Comparison of ENCODE assay signal across 20 cellular contexts in genomic region chr11:7918141-7918540, GRCh38. TPM values are rescaled to one million over a fixed set of nuclear protein-coding genes. Genes with fewer than 3 reads are reported as not detected.
A peak's percentile ranks its signal among the peaks of the same experiment; 100 is the strongest.
DNase-seq lines count a peak whose midpoint lies in the region; ATAC-seq, FAIRE-seq and TF ChIP-seq lines count a peak whose summit lies in the region.
"Had no signal": no experiment of that assay in that cellular context is flagged by ENCODE, and none has a peak within 500 bp of the region (broad histone marks: within the 10 kb centered on the region; RNA-seq: fewer than 3 reads in every experiment).

No MANE protein-coding gene starts in this region.

- H2AFZ ChIP-seq in mammary epithelial cell (ENCODE audit: low read depth, low read length) (peak overlapping the region; percentile 20), PC-3 (ENCODE audit: low read length) (no peak overlapping the region), keratinocyte (ENCODE audit: control insufficient read depth, low read length) (peak overlapping the region; percentile 30)
- H2AFZ ChIP-seq: GM23248 had no signal

- POLR2A ChIA-PET in MCF 10A (lab: Yijun Ruan, JAX) (no interaction called here), PC-3 (lab: Charles Lee; ENCODE audit: unreplicated experiment) (no interaction called here)

- H3K27ac Mint-ChIP-seq in MCF 10A (ENCODE audit: low read depth, unreplicated experiment) = no peak overlapping the region
- H3K27ac Mint-ChIP-seq: CD4-positive, alpha-beta memory T cell had no signal

- H3K27me3 Mint-ChIP-seq in MCF 10A (ENCODE audit: insufficient read depth, unreplicated experiment) = no peaks in the 10 kb centered on the region

- H3K4me1 ChIP-seq in mammary epithelial cell (ENCODE audit: insufficient read depth, low read length) (peaks cover 7% of the 10 kb centered on the region), PC-3 (ENCODE audit: insufficient read depth, low read length) (peaks cover 7% of the 10 kb centered on the region), keratinocyte (ENCODE audit: control insufficient read depth, extremely low read depth, insufficient read depth, low read length) (peaks cover 2% of the 10 kb centered on the region)

- H3K9ac ChIP-seq in mammary epithelial cell (ENCODE audit: insufficient read depth, low read length) = no peak overlapping the region
- no peak overlapping the region for H3K9ac ChIP-seq in PC-3 (ENCODE audit: low read length)
- H3K9ac ChIP-seq in keratinocyte (ENCODE audit: control insufficient read depth, extremely low read depth, insufficient read depth, low read length) = no peak overlapping the region
- H3K9ac ChIP-seq: GM23248 had no signal

- no peaks in the 10 kb centered on the region for H3K4me1 Mint-ChIP-seq in MCF 10A (ENCODE audit: insufficient read depth, unreplicated experiment)
- H3K4me1 Mint-ChIP-seq: CD4-positive, alpha-beta memory T cell had no signal

- intact Hi-C loops in mammary epithelial cell (cut with micrococcal nuclease) = no loop called here
- intact Hi-C loops in MCF 10A (cut with micrococcal nuclease) = no loop called here
- intact Hi-C loops in PC-3 (cut with micrococcal nuclease) = no loop called here

- no peaks in the 10 kb centered on the region for H3K9me3 Mint-ChIP-seq in MCF 10A (ENCODE audit: unreplicated experiment)
- H3K9me3 Mint-ChIP-seq: CD4-positive, alpha-beta memory T cell had no signal

- H3K9me1 ChIP-seq in keratinocyte (ENCODE audit: control insufficient read depth, extremely low read depth, insufficient read depth, low read length) = no peaks in the 10 kb centered on the region

- no peaks in the 10 kb centered on the region for H3K36me3 Mint-ChIP-seq in MCF 10A (ENCODE audit: insufficient read depth, unreplicated experiment)
- H3K36me3 Mint-ChIP-seq: CD4-positive, alpha-beta memory T cell had no signal

- no peaks in the 10 kb centered on the region for H3K9me2 ChIP-seq in PC-3 (replicated peaks; ENCODE audit: low read length)

- 70% methylated on average over 2 of the region's 2 CpGs for WGBS in mammary epithelial cell (ENCODE audit: low coverage, missing lambda C conversion rate)

- H3K9me3 ChIP-seq in mammary epithelial cell (replicated peaks; ENCODE audit: insufficient read depth, low read length) = no peaks in the 10 kb centered on the region
- H3K9me3 ChIP-seq in PC-3 (ENCODE audit: low read length) = no peaks in the 10 kb centered on the region
- H3K9me3 ChIP-seq in keratinocyte (ENCODE audit: control insufficient read depth, low read depth, low read length) = no peaks in the 10 kb centered on the region

- H3K27me3 ChIP-seq in mammary epithelial cell (ENCODE audit: insufficient read depth, low read length) = no peaks in the 10 kb centered on the region
- no peaks in the 10 kb centered on the region for H3K27me3 ChIP-seq in PC-3 (ENCODE audit: low read length)
- no peaks in the 10 kb centered on the region for H3K27me3 ChIP-seq in keratinocyte (ENCODE audit: control insufficient read depth, extremely low read depth, insufficient read depth, low read length)

- dilution Hi-C loops in mammary epithelial cell (cut with HindIII; ENCODE audit: low sequenced_read_pairs) (no loop called here), keratinocyte (cut with MboI; ENCODE audit: extremely low pct_ligation_motif_present, low sequenced_read_pairs) (no loop called here)

- no peak for ATAC-seq in PC-3

- H3K4me3 ChIP-seq in mammary epithelial cell (replicated peaks in 1 of 3; ENCODE audit: insufficient read depth in 1 of 3, low read depth in 2 of 3, low read length in 3 of 3) (no peak overlapping the region), PC-3 (ENCODE audit: low read length) (no peak overlapping the region), keratinocyte (ENCODE audit: control insufficient read depth in 2 of 3, extremely low read depth in 1 of 3, insufficient read depth in 2 of 3, low read depth in 1 of 3, low read length in 3 of 3) (no peak overlapping the region)
- H3K4me3 ChIP-seq: GM23248 had no signal

- H3F3A ChIP-seq in PC-3 (ENCODE audit: low read length, unreplicated experiment) = no peaks in the 10 kb centered on the region

- no TSS peak for BruUV-seq in mammary epithelial cell (replicated peaks; lab: Mats Ljungman, UMichigan)
- no TSS peak for BruUV-seq in MCF 10A (replicated peaks; lab: Mats Ljungman, UMichigan)
- BruUV-seq in PC-3 (replicated peaks; lab: Mats Ljungman, UMichigan) = no TSS peak

- DNase-seq in mammary epithelial cell = no peak
- no peak for DNase-seq in MCF 10A (ENCODE audit: unreplicated experiment)
- peak; percentile 54 for DNase-seq in PC-3
- DNase-seq in dermis blood vessel endothelial cell = peak; percentile 5
- no peak for DNase-seq in keratinocyte (ENCODE audit: low read depth, low spot score)
- no peak for DNase-seq in activated CD4-positive, alpha-beta T cell treated with anti-CD3 and anti-CD28 coated beads, Interleukin-2, amount 50 U/mL, for 4 hours
- DNase-seq in DMS153 (lab: John Stamatoyannopoulos, UW) = no peak
- DNase-seq in cortex of kidney (lab: John Stamatoyannopoulos, UW) = no peak
- DNase-seq: C1 segment of cervical spinal cord; CD4-positive, alpha-beta memory T cell; COR-L47; DND-41; GM23248; H7; HCEC 1CT had no signal

- H4K20me1 ChIP-seq in mammary epithelial cell (ENCODE audit: insufficient read depth, low read length) (no peaks in the 10 kb centered on the region), PC-3 (ENCODE audit: low read length) (no peaks in the 10 kb centered on the region), keratinocyte (ENCODE audit: control insufficient read depth, extremely low read depth, insufficient read depth, low read length) (no peaks in the 10 kb centered on the region)

- no peak for TF ChIP-seq CTCF in mammary epithelial cell (conservative IDR thresholded peaks at IDR 0.05 in 1 of 2, IDR thresholded peaks at IDR 0.05 in 1 of 2; ENCODE audit: extremely low read depth in 1 of 2, insufficient read depth in 1 of 2, low read depth in 1 of 2, low read length in 2 of 2)
- no peak for TF ChIP-seq CTCF in MCF 10A (IDR thresholded peaks at IDR 0.05; ENCODE audit: unreplicated experiment)
- no peak for TF ChIP-seq CTCF in PC-3 (conservative IDR thresholded peaks at IDR 0.05; ENCODE audit: low read depth, low read length)
- no peak for TF ChIP-seq CTCF in keratinocyte (optimal IDR thresholded peaks at IDR 0.05 in 1 of 3, IDR thresholded peaks at IDR 0.05 in 1 of 3, conservative IDR thresholded peaks at IDR 0.05 in 1 of 3; ENCODE audit: extremely low read depth in 1 of 3, insufficient read depth in 2 of 3, low read length in 3 of 3)

- in situ Hi-C loops in mammary epithelial cell (cut with MboI; ENCODE audit: low sequenced_read_pairs in 2 of 2) = no loop called here

- H3K27ac ChIP-seq in mammary epithelial cell (ENCODE audit: insufficient read depth, low read depth, low read length) = no peak overlapping the region
- no peak overlapping the region for H3K27ac ChIP-seq in PC-3 (ENCODE audit: low read length)
- no peak overlapping the region for H3K27ac ChIP-seq in keratinocyte (ENCODE audit: control insufficient read depth, insufficient read depth, low read length)
- H3K27ac ChIP-seq: GM23248 had no signal

- no peaks in the 10 kb centered on the region for H3K36me3 ChIP-seq in mammary epithelial cell (ENCODE audit: insufficient read depth, low read length)
- H3K36me3 ChIP-seq in PC-3 (ENCODE audit: low read depth, low read length) = no peaks in the 10 kb centered on the region
- H3K36me3 ChIP-seq in keratinocyte (ENCODE audit: control insufficient read depth in 2 of 2, extremely low read depth in 1 of 2, insufficient read depth in 2 of 2, low read length in 2 of 2) = no peaks in the 10 kb centered on the region

- no peak overlapping the region for H3K4me2 ChIP-seq in mammary epithelial cell (ENCODE audit: insufficient read depth, low read depth, low read length)
- H3K4me2 ChIP-seq in PC-3 (ENCODE audit: low read length) = peak overlapping the region; percentile 17; the same call in 1 of the 2 replicates
- peak overlapping the region; percentile 16 for H3K4me2 ChIP-seq in keratinocyte (ENCODE audit: control insufficient read depth, extremely low read depth, insufficient read depth, low read depth, low read length)

- H3K4me3 Mint-ChIP-seq in MCF 10A (ENCODE audit: unreplicated experiment) = no peak overlapping the region
- H3K4me3 Mint-ChIP-seq: CD4-positive, alpha-beta memory T cell had no signal

- CTCF ChIA-PET in mammary epithelial cell (lab: Charles Lee; ENCODE audit: low non-redundant PET) (no interaction called here), MCF 10A (lab: Yijun Ruan, JAX) (no interaction called here), PC-3 (lab: Charles Lee) (no interaction called here)

- FAIRE-seq in keratinocyte (lab: Jason Lieb, UNC) = no peak
- FAIRE-seq: G401.6, GM12892, H1 had no signal

- no peaks in the 10 kb centered on the region for H3K79me2 ChIP-seq in mammary epithelial cell (ENCODE audit: insufficient read depth, low read length)
- no peaks in the 10 kb centered on the region for H3K79me2 ChIP-seq in PC-3 (ENCODE audit: low read length)
- no peaks in the 10 kb centered on the region for H3K79me2 ChIP-seq in keratinocyte (ENCODE audit: control insufficient read depth, insufficient read depth, low read length)

RNA-seq across cellular contexts. Expression of gene OR10A6, which starts 12.9 kb away (rescaled TPM):
- not detected for total RNA-seq in mammary epithelial cell
- 0.02 TPM for polyA plus RNA-seq in mammary epithelial cell
- polyA minus RNA-seq in mammary epithelial cell = not detected
- total RNA-seq in MCF 10A (2022) = not detected in 2 replicates
- not detected in 2 replicates for total RNA-seq in PC-3 (2014; rRNA removed)
- total RNA-seq in dermis blood vessel endothelial cell = not detected in 2 replicates
- polyA plus RNA-seq in keratinocyte = 0.06 to 0.45 TPM (median 0.26 TPM) in 3 replicates
- 0.64 TPM for polyA plus RNA-seq in keratinocyte (2011; ENCODE audit: low read depth)
- polyA plus RNA-seq in keratinocyte (2011; cell fraction: cytosol; rRNA removed) = 0.13 and 0.14 TPM in 2 replicates
- 0.83 and 1.2 TPM in 2 replicates for polyA plus RNA-seq in keratinocyte (2011; cell fraction: nucleus; rRNA removed)
- polyA plus RNA-seq in keratinocyte (2012; ENCODE audit: low replicate concordance) = 0.05 and 0.95 TPM in 2 replicates
- 0.13 TPM in 2 of 3 replicates, not detected in the other for polyA minus RNA-seq in keratinocyte
- not detected for polyA minus RNA-seq in keratinocyte (2011; cell fraction: cytosol; rRNA and poly(A)+ RNA removed)
- polyA minus RNA-seq in keratinocyte (2011; cell fraction: nucleus; rRNA and poly(A)+ RNA removed) = 0.11 and 0.23 TPM in 2 replicates
- total RNA-seq: A172; A673; CD4-positive, alpha-beta memory T cell; H1; H7 had no signal
- polyA plus RNA-seq: CD4-positive, alpha-beta memory T cell; H1 had no signal

RNA-seq across cellular contexts. Expression of gene OR10A3, which starts 23.4 kb away (rescaled TPM):
- total RNA-seq in mammary epithelial cell = under 1 TPM in 1 of 2 donors, not detected in 1; 0.17 TPM
- not detected for polyA plus RNA-seq in mammary epithelial cell
- polyA minus RNA-seq in mammary epithelial cell = not detected
- total RNA-seq in MCF 10A (2022) = not detected in 2 replicates
- total RNA-seq in PC-3 (2014; rRNA removed) = not detected in 2 replicates
- total RNA-seq in dermis blood vessel endothelial cell = not detected in 2 replicates
- polyA plus RNA-seq in keratinocyte = 0.04 to 0.40 TPM (median 0.07 TPM) in 3 replicates
- 0.22 TPM for polyA plus RNA-seq in keratinocyte (2011; ENCODE audit: low read depth)
- polyA plus RNA-seq in keratinocyte (2011; cell fraction: cytosol; rRNA removed) = 0.06 TPM in 1 of 2 replicates, not detected in the other
- 1.1 and 1.4 TPM in 2 replicates for polyA plus RNA-seq in keratinocyte (2011; cell fraction: nucleus; rRNA removed)
- 0.16 and 1.3 TPM in 2 replicates for polyA plus RNA-seq in keratinocyte (2012; ENCODE audit: low replicate concordance)
- 1.2 to 1.4 TPM in 2 of 3 replicates, not detected in the other for polyA minus RNA-seq in keratinocyte
- polyA minus RNA-seq in keratinocyte (2011; cell fraction: cytosol; rRNA and poly(A)+ RNA removed) = not detected
- polyA minus RNA-seq in keratinocyte (2011; cell fraction: nucleus; rRNA and poly(A)+ RNA removed) = 1.0 TPM in 1 of 2 replicates, not detected in the other
- total RNA-seq: A172; A673; CD4-positive, alpha-beta memory T cell; H1; H7 had no signal
- polyA plus RNA-seq: CD4-positive, alpha-beta memory T cell; H1 had no signal

RNA-seq across cellular contexts. Expression of gene NLRP10, which starts 47.1 kb away (rescaled TPM):
- total RNA-seq in mammary epithelial cell (10 to 100 TPM in 1 of 2 donors, 1 to 10 TPM in 1; 9.2 to 18.0 TPM), MCF 10A (2022) (0.42 and 1.3 TPM in 2 replicates), PC-3 (2014; rRNA removed) (1.9 and 8.9 TPM in 2 replicates), dermis blood vessel endothelial cell (under 0.01 TPM in 1 of 2 replicates, not detected in the other)
- polyA plus RNA-seq in mammary epithelial cell (4.9 TPM), keratinocyte (7.1 to 19.1 TPM (median 9.2 TPM) in 3 replicates)
- polyA minus RNA-seq in mammary epithelial cell (27.5 TPM), keratinocyte (17.3 to 110 TPM (median 32.4 TPM) in 3 replicates)
- polyA plus RNA-seq in keratinocyte (2011; ENCODE audit: low read depth) = 133 TPM
- polyA plus RNA-seq in keratinocyte (2011; cell fraction: cytosol; rRNA removed) = 7.9 and 12.8 TPM in 2 replicates
- 22.9 and 25.9 TPM in 2 replicates for polyA plus RNA-seq in keratinocyte (2011; cell fraction: nucleus; rRNA removed)
- polyA plus RNA-seq in keratinocyte (2012; ENCODE audit: low replicate concordance) = 7.1 and 111 TPM in 2 replicates
- 18.8 TPM for polyA minus RNA-seq in keratinocyte (2011; cell fraction: cytosol; rRNA and poly(A)+ RNA removed)
- polyA minus RNA-seq in keratinocyte (2011; cell fraction: nucleus; rRNA and poly(A)+ RNA removed) = 50.1 and 53.8 TPM in 2 replicates
- total RNA-seq: A673; CD4-positive, alpha-beta memory T cell had no signal
- polyA plus RNA-seq: CD4-positive, alpha-beta memory T cell; H1 had no signal

Comparison
In these comparisons a context has a peak if more than half of its experiments do, and no peak if none do; other contexts are left out.
1. DNase-seq: peak in PC-3 (single experiment) and dermis blood vessel endothelial cell (single experiment); none in mammary epithelial cell (single experiment), MCF 10A (single experiment), keratinocyte (single experiment), activated CD4-positive, alpha-beta T cell treated with anti-CD3 and anti-CD28 coated beads, Interleukin-2, amount 50 U/mL, for 4 hours (0 of 2), DMS153 (single experiment) and cortex of kidney (single experiment).